Comparison of ENCODE assay signal across 1 cellular context in the genomic region with DNA sequence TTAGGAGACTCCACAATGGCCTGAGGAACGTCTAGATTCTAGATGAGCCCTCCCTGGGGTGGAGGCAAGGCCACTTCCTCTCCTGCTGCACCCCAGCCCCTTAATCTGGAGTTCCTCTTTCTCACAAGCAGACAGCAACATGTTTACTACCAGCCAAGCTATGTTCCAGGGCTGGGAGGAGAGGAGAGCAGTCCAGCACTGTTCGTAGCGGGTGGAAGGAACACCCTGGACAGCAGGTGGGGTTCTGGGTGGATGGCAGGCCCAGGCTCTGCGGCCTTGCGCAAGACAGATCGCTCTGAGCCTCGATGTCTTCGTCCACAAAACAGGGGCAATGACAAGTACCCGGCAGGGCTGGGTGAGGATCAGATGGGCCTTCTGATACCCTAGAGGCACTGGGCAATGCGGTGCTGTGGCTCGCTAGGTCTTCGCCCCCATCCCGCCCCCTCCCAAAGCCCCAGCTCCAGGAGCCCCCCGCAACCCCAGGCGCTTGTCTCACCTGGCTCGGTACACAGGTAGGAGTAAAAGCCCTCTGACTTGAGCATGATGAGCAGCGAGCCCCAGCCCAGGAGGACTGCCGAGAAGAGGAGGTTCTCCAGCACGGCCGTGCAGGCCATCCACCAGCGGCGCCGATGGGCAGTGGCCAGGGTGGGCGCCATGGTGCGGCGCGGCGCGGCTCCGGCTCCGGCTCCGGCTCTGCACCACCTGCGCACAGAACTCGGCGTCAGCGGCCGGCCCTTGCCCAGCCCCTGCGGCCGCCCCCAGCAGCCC.
TF ChIP-seq lines count a peak whose summit lies in the region.

No MANE protein-coding gene starts in this region.

TF ChIP-seq in endothelial cell of umbilical vein, 7 proteins besides CTCF, POLR2A, EP300 and RAD21:
- TF ChIP-seq MYC (IDR thresholded peaks at IDR 0.05; ENCODE audit: low read depth, low read length) (no peak), MAX (IDR thresholded peaks at IDR 0.05; ENCODE audit: insufficient read depth, insufficient read length) (no peak), EZH2 (IDR thresholded peaks at IDR 0.05; ENCODE audit: borderline replicate concordance, low read depth, low read length, severe bottlenecking) (no peak), FOS (IDR thresholded peaks at IDR 0.05; ENCODE audit: borderline replicate concordance, insufficient read depth, low read length) (no peak), JUN (IDR thresholded peaks at IDR 0.05; ENCODE audit: borderline replicate concordance, insufficient read depth, insufficient read length, low read depth) (no peak), GATA2 (IDR thresholded peaks at IDR 0.05; ENCODE audit: insufficient read depth, insufficient read length, low read depth, low read length) (no peak), POLR2AphosphoS5 (IDR thresholded peaks at IDR 0.05; ENCODE audit: insufficient read depth, low read depth, low read length) (no peak)
